ENCODE assay signal across 14 cellular contexts in genomic region chr1:20603473-20604464, GRCh38. TPM values are rescaled to one million over a fixed set of nuclear protein-coding genes. Genes with fewer than 3 reads are reported as not detected.
DNase-seq lines count a peak whose midpoint lies in the region; ATAC-seq and TF ChIP-seq lines count a peak whose summit lies in the region.
"Had no signal": no experiment of that assay in that cellular context is flagged by ENCODE, and none has a peak within 500 bp of the region (broad histone marks: within the 10 kb centered on the region; RNA-seq: fewer than 3 reads in every experiment).

No MANE protein-coding gene starts in this region.

- no peaks in the 10 kb centered on the region for H3K4me1 Mint-ChIP-seq in neural progenitor cell
- H3K4me1 Mint-ChIP-seq: activated CD4-positive, alpha-beta memory T cell treated with anti-CD3 and anti-CD28 coated beads, Interleukin-2, amount 10 ng/mL, durations not matched to agents 7 days and 5 days; stimulated activated naive B cell treated with anti-CD40 and anti-IgM and Interleukin-4, amounts not matched to agents 10 μg/mL and 1 μg/mL and 100 μg/mL, for 72 hours had no signal

- H3F3A ChIP-seq in PC-9 (ENCODE audit: insufficient read depth, low read depth) (peaks cover 50% of the 10 kb centered on the region), neural progenitor cell (ENCODE audit: low read depth) (no peaks in the 10 kb centered on the region)

- intact Hi-C loops in PC-9 (cut with micrococcal nuclease; ENCODE audit: unreplicated experiment), result loop anchor here (1.0 kb wide), 1 partner anchor 9 kb away; no protein-coding TSS in a partner anchor

- no peak overlapping the region for H3K9ac ChIP-seq in neural progenitor cell

- H3K9me3 Mint-ChIP-seq in neural progenitor cell, result no peaks in the 10 kb centered on the region
- H3K9me3 Mint-ChIP-seq: activated CD4-positive, alpha-beta memory T cell treated with anti-CD3 and anti-CD28 coated beads, Interleukin-2, amount 10 ng/mL, durations not matched to agents 7 days and 5 days had no signal

- TSS peak; percentile 84 for BruUV-seq in PC-9 (replicated peaks; lab: Mats Ljungman, UMichigan)

- POLR2A ChIA-PET in PC-9 (lab: Charles Lee; ENCODE audit: unreplicated experiment), result no interaction called here

- no peaks in the 10 kb centered on the region for H3K27me3 ChIP-seq in PC-9 (ENCODE audit: insufficient read depth, low read depth)
- no peaks in the 10 kb centered on the region for H3K27me3 ChIP-seq in neural progenitor cell

- H3K79me2 ChIP-seq in PC-9 (ENCODE audit: low read depth), result no peaks in the 10 kb centered on the region
- no peaks in the 10 kb centered on the region for H3K79me2 ChIP-seq in neural progenitor cell (ENCODE audit: low read depth)

- ATAC-seq in GM18907 (IDR thresholded peaks at IDR 0.05; ENCODE audit: unreplicated experiment) (no peak), HG03280 (IDR thresholded peaks at IDR 0.05; ENCODE audit: unreplicated experiment) (no peak), GM19395 (IDR thresholded peaks at IDR 0.05; ENCODE audit: unreplicated experiment) (no peak)
- ATAC-seq: gastroesophageal sphincter; stimulated activated naive B cell treated with anti-CD40 and anti-IgM and Interleukin-4, amounts not matched to agents 10 μg/mL and 1 μg/mL and 100 μg/mL, for 72 hours had no signal

- no peak overlapping the region for H3K27ac Mint-ChIP-seq in neural progenitor cell
- H3K27ac Mint-ChIP-seq: activated CD4-positive, alpha-beta memory T cell treated with anti-CD3 and anti-CD28 coated beads, Interleukin-2, amount 10 ng/mL, durations not matched to agents 7 days and 5 days; stimulated activated naive B cell treated with anti-CD40 and anti-IgM and Interleukin-4, amounts not matched to agents 10 μg/mL and 1 μg/mL and 100 μg/mL, for 72 hours had no signal

- peaks cover 5% of the 10 kb centered on the region for H3K27me3 Mint-ChIP-seq in neural progenitor cell (ENCODE audit: insufficient read depth, low read depth)

- H3K4me1 ChIP-seq in PC-9 (replicated peaks; ENCODE audit: insufficient read depth) (peaks cover 54% of the 10 kb centered on the region), neural progenitor cell (peaks cover 3% of the 10 kb centered on the region)
- H3K4me1 ChIP-seq: gastroesophageal sphincter, HAP-1 had no signal

- H3K9me3 ChIP-seq in PC-9 (ENCODE audit: insufficient read depth, low read depth) (no peaks in the 10 kb centered on the region), neural progenitor cell (ENCODE audit: low read depth) (no peaks in the 10 kb centered on the region)
- H3K9me3 ChIP-seq: gastroesophageal sphincter, HAP-1 had no signal

- 0 out of 2 replicates have a peak, but pooled peaks cover 2% of the 10 kb centered on the region for H3K36me3 ChIP-seq in PC-9 (ENCODE audit: low read depth)
- no peaks in the 10 kb centered on the region for H3K36me3 ChIP-seq in neural progenitor cell
- H3K36me3 ChIP-seq: gastroesophageal sphincter, HAP-1 had no signal

- CTCF ChIA-PET in PC-9 (lab: Charles Lee), result no interaction called here

- no peaks in the 10 kb centered on the region for H3K9me2 ChIP-seq in PC-9 (ENCODE audit: insufficient read depth)

- H3K4me2 ChIP-seq in PC-9, result peak overlapping the region; percentile 57
- H3K4me2 ChIP-seq in neural progenitor cell, result no peak overlapping the region

- H3K4me3 ChIP-seq in PC-9 (no peak overlapping the region), epithelial cell of proximal tubule (ENCODE audit: low read depth, low read length) (no peak overlapping the region), neural progenitor cell (no peak overlapping the region)
- H3K4me3 ChIP-seq: gastroesophageal sphincter, HAP-1 had no signal

- no peak for TF ChIP-seq CTCF in PC-9 (conservative IDR thresholded peaks at IDR 0.05)
- no peak for TF ChIP-seq CTCF in epithelial cell of proximal tubule (conservative IDR thresholded peaks at IDR 0.05; ENCODE audit: low read depth, low read length)
- TF ChIP-seq CTCF in neural progenitor cell (IDR thresholded peaks at IDR 0.05), result no peak

- H2AFZ ChIP-seq in PC-9, result peak overlapping the region; percentile 16; the same call in 1 of the 2 replicates
- no peak overlapping the region for H2AFZ ChIP-seq in neural progenitor cell (replicated peaks)

- DNase-seq in GM04504 (ENCODE audit: low read depth), result peak; percentile 72
- peak in 1 of 2 experiments; percentile 87 for DNase-seq in PC-9
- peak; percentile 66 for DNase-seq in epithelial cell of proximal tubule (ENCODE audit: low read depth)
- no peak for DNase-seq in neural progenitor cell (ENCODE audit: low spot score)
- no peak for DNase-seq in DMS 273 treated with DMSO at 0.1 percent for 48 hours (lab: John Stamatoyannopoulos, UW)
- DNase-seq: activated CD4-positive, alpha-beta memory T cell treated with anti-CD3 and anti-CD28 coated beads, Interleukin-2, amount 10 ng/mL, durations not matched to agents 7 days and 5 days; NCI-H2107; stimulated activated CD4-positive, alpha-beta T cell treated with anti-CD3 and anti-CD28 coated beads, Interleukin-12 subunit alpha, Interleukin-12 subunit beta, amount 100 ng/mL, for 4 hours; stimulated activated naive B cell treated with anti-CD40 and anti-IgM and Interleukin-4, amounts not matched to agents 10 μg/mL and 1 μg/mL and 100 μg/mL, for 72 hours had no signal

- no peaks in the 10 kb centered on the region for H4K20me1 ChIP-seq in PC-9 (ENCODE audit: insufficient read depth)
- H4K20me1 ChIP-seq in neural progenitor cell (ENCODE audit: low read depth), result no peaks in the 10 kb centered on the region

- no peaks in the 10 kb centered on the region for H3K36me3 Mint-ChIP-seq in neural progenitor cell
- H3K36me3 Mint-ChIP-seq: stimulated activated naive B cell treated with anti-CD40 and anti-IgM and Interleukin-4, amounts not matched to agents 10 μg/mL and 1 μg/mL and 100 μg/mL, for 72 hours had no signal

- peak overlapping the region; percentile 39 for H3K4me3 Mint-ChIP-seq in neural progenitor cell
- H3K4me3 Mint-ChIP-seq: activated CD4-positive, alpha-beta memory T cell treated with anti-CD3 and anti-CD28 coated beads, Interleukin-2, amount 10 ng/mL, durations not matched to agents 7 days and 5 days; stimulated activated naive B cell treated with anti-CD40 and anti-IgM and Interleukin-4, amounts not matched to agents 10 μg/mL and 1 μg/mL and 100 μg/mL, for 72 hours had no signal

- peak overlapping the region; percentile 88 for H3K27ac ChIP-seq in PC-9
- H3K27ac ChIP-seq in neural progenitor cell, result no peak overlapping the region
- H3K27ac ChIP-seq: gastroesophageal sphincter had no signal

RNA-seq across cellular contexts. Expression of gene CDA, which starts 14.9 kb away (rescaled TPM):
- total RNA-seq in PC-9 (2021), result 41.9 and 56.6 TPM in 2 replicates
- 6.0 and 10.1 TPM in 2 replicates for total RNA-seq in epithelial cell of proximal tubule
- total RNA-seq in neural progenitor cell (ENCODE audit: low replicate concordance), result 0.64 and 0.96 TPM in 2 replicates
- total RNA-seq: activated CD4-positive, alpha-beta memory T cell treated with anti-CD3 and anti-CD28 coated beads, Interleukin-2, amount 10 ng/mL, durations not matched to agents 7 days and 5 days had no signal

RNA-seq across cellular contexts. Expression of gene PINK1, which starts 29.5 kb away (rescaled TPM):
- total RNA-seq in PC-9 (2021), result 46.5 and 48.6 TPM in 2 replicates
- 42.4 and 44.3 TPM in 2 replicates for total RNA-seq in epithelial cell of proximal tubule
- total RNA-seq in neural progenitor cell (ENCODE audit: low replicate concordance), result 13.3 and 21.6 TPM in 2 replicates

RNA-seq across cellular contexts. Expression of gene FAM43B, which starts 51.4 kb away (rescaled TPM):
- total RNA-seq in PC-9 (2021), result not detected in 2 replicates
- 0.36 and 0.81 TPM in 2 replicates for total RNA-seq in epithelial cell of proximal tubule
- 0.09 TPM in 1 of 2 replicates, not detected in the other for total RNA-seq in neural progenitor cell (ENCODE audit: low replicate concordance)
- total RNA-seq: activated CD4-positive, alpha-beta memory T cell treated with anti-CD3 and anti-CD28 coated beads, Interleukin-2, amount 10 ng/mL, durations not matched to agents 7 days and 5 days had no signal

RNA-seq across cellular contexts. Expression of gene DDOST, which starts 57.4 kb away (rescaled TPM):
- 210 and 251 TPM in 2 replicates for total RNA-seq in PC-9 (2021)
- total RNA-seq in epithelial cell of proximal tubule, result 191 and 331 TPM in 2 replicates
- total RNA-seq in neural progenitor cell (ENCODE audit: low replicate concordance), result 151 and 234 TPM in 2 replicates

Comparison
In these comparisons a context has a peak if more than half of its experiments do, and no peak if none do; other contexts are left out.
1. DNase-seq: peak in GM04504 (single experiment) and epithelial cell of proximal tubule (single experiment); none in neural progenitor cell (single experiment) and DMS 273 treated with DMSO at 0.1 percent for 48 hours (single experiment).